Comparison of ENCODE assay signal across 8 cellular contexts in genomic region chr13:98570929-98571372, GRCh38. TPM values are rescaled to one million over a fixed set of nuclear protein-coding genes. Genes with fewer than 3 reads are reported as not detected.
DNase-seq lines count a peak whose midpoint lies in the region; ATAC-seq and TF ChIP-seq lines count a peak whose summit lies in the region.

No MANE protein-coding gene starts in this region.

- no peaks in the 10 kb centered on the region for H3K27me3 ChIP-seq in heart right ventricle

- H3K4me1 Mint-ChIP-seq in activated T-cell treated with anti-CD3 and anti-CD28 coated beads, Interleukin-2, amount 50 U/mL, for 72 hours (ENCODE audit: low read depth): peaks cover 96% of the 10 kb centered on the region

- peak overlapping the region; percentile 98 to 100 for H3K4me3 Mint-ChIP-seq in activated T-cell treated with anti-CD3 and anti-CD28 coated beads, Interleukin-2, amount 50 U/mL, for 72 hours

- intact Hi-C loops in heart right ventricle (cut with DNase I): loop anchor here in 6 of 10 donors (5.0 to 10.0 kb wide), 5 partner anchors 64 to 126 kb away; no protein-coding TSS in a partner anchor

- TF ChIP-seq CTCF in heart right ventricle (IDR thresholded peaks at IDR 0.05): no peak

- peak overlapping the region; percentile 91 for H3K27ac Mint-ChIP-seq in activated T-cell treated with anti-CD3 and anti-CD28 coated beads, Interleukin-2, amount 50 U/mL, for 72 hours

- H3K4me3 ChIP-seq in heart right ventricle: peak overlapping the region in 6 of 10 donors; percentile 5 to 44 (median 30)

- ATAC-seq in GM18505 (IDR thresholded peaks at IDR 0.05; ENCODE audit: unreplicated experiment) (peak; percentile 77), GM21825 (IDR thresholded peaks at IDR 0.05; ENCODE audit: unreplicated experiment) (peak; percentile 76), heart right ventricle (peak in 6 of 8 donors; percentile 26 to 60 (median 54))
- peak; percentile 51 to 61 for ATAC-seq in activated T-cell treated with anti-CD3 and anti-CD28 coated beads, Interleukin-2, amount 50 U/mL, for 72 hours (replicated peaks in 1 of 2)

- H3K9me3 ChIP-seq in KOPT-K1 (ENCODE audit: insufficient read depth, low read length, poor library complexity, severe bottlenecking) (peaks cover 8% of the 10 kb centered on the region), heart right ventricle (no peaks in the 10 kb centered on the region)

- peaks cover 18 to 24% of the 10 kb centered on the region in 2 donors for H3K36me3 Mint-ChIP-seq in activated T-cell treated with anti-CD3 and anti-CD28 coated beads, Interleukin-2, amount 50 U/mL, for 72 hours (ENCODE audit: insufficient read depth in 2 of 2)

- WGBS in heart right ventricle, 2 donors: 52 to 65% methylated on average over 10 of the region's 10 CpGs

- H3K4me1 ChIP-seq in heart right ventricle: peaks cover 7 to 100% (median 67%) of the 10 kb centered on the region in 9 donors

- peaks cover 0 to 2% of the 10 kb centered on the region in 2 donors for H3K9me3 Mint-ChIP-seq in activated T-cell treated with anti-CD3 and anti-CD28 coated beads, Interleukin-2, amount 50 U/mL, for 72 hours

- H3K27ac ChIP-seq in KOPT-K1 (ENCODE audit: low read depth, low read length, poor library complexity, severe bottlenecking): peak overlapping the region; percentile 67
- peak overlapping the region in 9 of 10 donors; percentile 6 to 78 (median 42) for H3K27ac ChIP-seq in heart right ventricle

- H3K27me3 Mint-ChIP-seq in activated T-cell treated with anti-CD3 and anti-CD28 coated beads, Interleukin-2, amount 50 U/mL, for 72 hours (ENCODE audit: low read depth): no peaks in the 10 kb centered on the region

- peak; percentile 27 for TF ChIP-seq POLR2A in GM18505 (IDR thresholded peaks at IDR 0.05; ENCODE audit: borderline replicate concordance, extremely low read depth, insufficient read depth, insufficient read length)

- peak; percentile 45 to 49 for DNase-seq in activated T-cell treated with anti-CD3 and anti-CD28 coated beads, Interleukin-2, amount 50 U/mL, for 72 hours
- DNase-seq in heart right ventricle: no peak
- peak; percentile 48 for DNase-seq in stimulated activated CD8-positive, alpha-beta memory T cell treated with anti-CD3 and anti-CD28 coated beads, Interleukin-4, amount 100 ng/mL, for 48 hours
- no peak for DNase-seq in AML-193 (lab: John Stamatoyannopoulos, UW)
- no peak for DNase-seq in NCI-H146 treated with DMSO at 0.1 percent for 48 hours (lab: John Stamatoyannopoulos, UW; ENCODE audit: unreplicated experiment)

- H3K36me3 ChIP-seq in KOPT-K1 (ENCODE audit: insufficient read depth, low read length): no peaks in the 10 kb centered on the region
- H3K36me3 ChIP-seq in heart right ventricle: no peaks in the 10 kb centered on the region

RNA-seq across cellular contexts. Expression of gene STK24, which starts 6.0 kb away (rescaled TPM):
- total RNA-seq in activated T-cell treated with anti-CD3 and anti-CD28 coated beads, Interleukin-2, amount 50 U/mL, for 72 hours: 100 to 1,000 TPM; 175 to 207 TPM
- 10 to 100 TPM; 52.0 to 72.9 (median 63.2) TPM for total RNA-seq in heart right ventricle
- polyA plus RNA-seq in heart right ventricle: 10 to 100 TPM; 20.8 to 39.7 TPM

Comparison
In these comparisons a context has a peak if more than half of its experiments do, and no peak if none do; other contexts are left out.
1. DNase-seq: peak in activated T-cell treated with anti-CD3 and anti-CD28 coated beads, Interleukin-2, amount 50 U/mL, for 72 hours (2 of 2) and stimulated activated CD8-positive, alpha-beta memory T cell treated with anti-CD3 and anti-CD28 coated beads, Interleukin-4, amount 100 ng/mL, for 48 hours (single experiment); none in heart right ventricle (0 of 2), AML-193 (0 of 2) and NCI-H146 treated with DMSO at 0.1 percent for 48 hours (single experiment).
2. Peak in every context shown above with its lines, with median percentiles within 50 percentile points of each other: ATAC-seq.